ENCODE assay signal across 8 cellular contexts in the genomic region with DNA sequence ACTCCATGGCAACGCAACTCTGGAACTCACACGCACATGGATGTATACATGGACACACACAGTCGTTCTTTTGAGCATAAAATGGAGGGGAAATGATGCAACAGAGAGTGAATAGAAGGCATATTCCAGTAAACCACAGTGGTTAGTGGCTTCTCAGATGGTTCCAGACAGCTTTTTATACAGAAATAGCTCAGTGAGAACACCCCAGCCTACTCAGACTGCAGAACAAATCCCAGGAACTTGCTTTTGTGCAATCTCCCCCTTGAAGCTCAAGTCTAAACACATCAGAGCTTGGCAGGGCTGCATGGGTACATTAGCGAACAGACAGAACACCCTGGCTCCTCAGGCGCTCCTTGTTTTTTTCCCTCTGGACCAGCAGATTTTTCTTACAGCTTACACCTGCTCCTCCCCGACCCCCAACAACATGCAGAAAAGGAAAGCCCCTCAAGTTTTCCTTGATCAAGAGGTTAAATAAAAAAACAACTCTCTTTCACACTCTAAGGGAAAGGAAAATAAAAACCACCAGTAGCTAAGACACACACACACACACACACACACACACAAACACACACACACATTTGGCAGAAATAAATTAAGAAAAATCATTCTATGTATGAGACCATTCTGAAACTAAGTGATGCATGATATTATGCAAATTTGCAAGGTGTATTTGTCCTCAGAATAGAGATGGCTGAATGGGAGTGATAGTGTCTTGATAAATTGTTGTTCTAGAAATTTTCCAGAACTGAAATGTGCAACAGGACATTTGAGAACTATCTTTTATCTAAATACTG. TPM values are rescaled to one million over a fixed set of nuclear protein-coding genes. Genes with fewer than 3 reads are reported as not detected.
DNase-seq lines count a peak whose midpoint lies in the region; ATAC-seq and TF ChIP-seq lines count a peak whose summit lies in the region.

No MANE protein-coding gene starts in this region.

- H3F3A ChIP-seq in DOHH2 (ENCODE audit: control insufficient read depth, insufficient read depth): peaks cover 9% of the 10 kb centered on the region

- H3K79me2 ChIP-seq in DOHH2 (ENCODE audit: control insufficient read depth, low read length) (no peaks in the 10 kb centered on the region), mammary epithelial cell (ENCODE audit: insufficient read depth, low read length) (no peaks in the 10 kb centered on the region)

- TF ChIP-seq CTCF in DOHH2 (IDR thresholded peaks at IDR 0.05; ENCODE audit: low read depth, low read length, poor library complexity, severe bottlenecking): no peak
- no peak for TF ChIP-seq CTCF in mammary epithelial cell (conservative IDR thresholded peaks at IDR 0.05 in 1 of 2, IDR thresholded peaks at IDR 0.05 in 1 of 2; ENCODE audit: extremely low read depth in 1 of 2, insufficient read depth in 1 of 2, low read depth in 1 of 2, low read length in 2 of 2)

- H3K27me3 ChIP-seq in DOHH2 (ENCODE audit: control insufficient read depth, low read length) (no peaks in the 10 kb centered on the region), mammary epithelial cell (ENCODE audit: insufficient read depth, low read length) (no peaks in the 10 kb centered on the region)

- peaks cover 65% of the 10 kb centered on the region for H3K4me1 ChIP-seq in DOHH2 (ENCODE audit: control insufficient read depth, low read length)
- H3K4me1 ChIP-seq in mammary epithelial cell (ENCODE audit: insufficient read depth, low read length): peaks cover 51% of the 10 kb centered on the region

- H3K4me3 ChIP-seq in DOHH2 (ENCODE audit: low read length) (peak overlapping the region; percentile 66), mammary epithelial cell (replicated peaks in 1 of 3; ENCODE audit: insufficient read depth in 1 of 3, low read depth in 2 of 3, low read length in 3 of 3) (peak overlapping the region in 1 of 3 experiments; percentile 14)

- H3K4me3 Mint-ChIP-seq in naive B cell: peak overlapping the region; percentile 6 to 86 (median 36)

- dilution Hi-C loops in mammary epithelial cell (cut with HindIII; ENCODE audit: low sequenced_read_pairs): loop anchor here (5.0 kb wide), 1 partner anchor 36 kb away; no protein-coding TSS in a partner anchor

- CTCF ChIA-PET in mammary epithelial cell (lab: Charles Lee; ENCODE audit: low non-redundant PET): no interaction called here

- no peaks in the 10 kb centered on the region for H3K9me3 Mint-ChIP-seq in naive B cell

- WGBS in mammary epithelial cell (ENCODE audit: low coverage, missing lambda C conversion rate): 3% methylated on average over 6 of the region's 6 CpGs

- H3K36me3 ChIP-seq in DOHH2 (ENCODE audit: control insufficient read depth, low read length) (peaks cover 5% of the 10 kb centered on the region), mammary epithelial cell (ENCODE audit: insufficient read depth, low read length) (no peaks in the 10 kb centered on the region)

- ATAC-seq in naive B cell (ENCODE audit: low read depth in 2 of 2): peak; percentile 59 to 60
- no peak for ATAC-seq in GM18511 (IDR thresholded peaks at IDR 0.05; ENCODE audit: unreplicated experiment)

- BruUV-seq in mammary epithelial cell (replicated peaks; lab: Mats Ljungman, UMichigan): no TSS peak

- peak overlapping the region; percentile 37 for H3K9ac ChIP-seq in mammary epithelial cell (ENCODE audit: insufficient read depth, low read length)

- peaks cover 0 to 9% (median 7%) of the 10 kb centered on the region in 3 donors for H3K27me3 Mint-ChIP-seq in naive B cell

- H3K27ac ChIP-seq in DOHH2 (ENCODE audit: low read depth, low read length): peak overlapping the region; percentile 92
- H3K27ac ChIP-seq in mammary epithelial cell (ENCODE audit: insufficient read depth, low read depth, low read length): peak overlapping the region; percentile 71

- intact Hi-C loops in mammary epithelial cell (cut with micrococcal nuclease): loop anchor here (1.0 kb wide), 1 partner anchor 51 kb away; no protein-coding TSS in a partner anchor

- peaks cover 6% of the 10 kb centered on the region; the same call in 1 of the 2 replicates for H3K9me3 ChIP-seq in DOHH2 (ENCODE audit: control insufficient read depth, insufficient read depth, low read length)
- H3K9me3 ChIP-seq in mammary epithelial cell (replicated peaks; ENCODE audit: insufficient read depth, low read length): no peaks in the 10 kb centered on the region

- peak overlapping the region in 3 of 6 donors; percentile 26 to 93 (median 36) for H3K27ac Mint-ChIP-seq in naive B cell

- peaks cover 23 to 51% (median 26%) of the 10 kb centered on the region in 3 donors for H3K4me1 Mint-ChIP-seq in naive B cell

- H3K4me2 ChIP-seq in DOHH2 (ENCODE audit: low read length): peak overlapping the region; percentile 85
- peak overlapping the region; percentile 73 for H3K4me2 ChIP-seq in mammary epithelial cell (ENCODE audit: insufficient read depth, low read depth, low read length)

- peak overlapping the region; percentile 64 for H2AFZ ChIP-seq in mammary epithelial cell (ENCODE audit: low read depth, low read length)

- DNase-seq in NOMO-1 treated with dmso at 0.1 percent for 144 hours (lab: John Stamatoyannopoulos, UW; ENCODE audit: unreplicated experiment): peak; percentile 82
- DNase-seq in mammary epithelial cell: peak; percentile 93
- DNase-seq in naive B cell: peak; percentile 25
- DNase-seq in kidney tubule cell (ENCODE audit: low spot score): no peak
- DNase-seq in NCI-H82 (lab: John Stamatoyannopoulos, UW): no peak
- DNase-seq in NCI-H2081 (lab: John Stamatoyannopoulos, UW): no peak

- H4K20me1 ChIP-seq in DOHH2 (ENCODE audit: control insufficient read depth, insufficient read depth, low read depth, low read length) (no peaks in the 10 kb centered on the region), mammary epithelial cell (ENCODE audit: insufficient read depth, low read length) (no peaks in the 10 kb centered on the region)

- H3K36me3 Mint-ChIP-seq in naive B cell: no peaks in the 10 kb centered on the region

- in situ Hi-C loops in mammary epithelial cell (cut with MboI; ENCODE audit: low sequenced_read_pairs in 2 of 2): no loop called here

- H3K9me2 ChIP-seq in DOHH2 (replicated peaks; ENCODE audit: control insufficient read depth, low read length): no peaks in the 10 kb centered on the region

RNA-seq across cellular contexts. Expression of a gene that starts 51.2 kb away (rescaled TPM):
- total RNA-seq in mammary epithelial cell: 10 to 100 TPM; 26.7 to 44.4 TPM
- polyA plus RNA-seq in mammary epithelial cell (22.9 TPM), naive B cell (ENCODE audit: low read depth in 6 of 6) (1 to 10 TPM; 2.2 to 5.0 (median 3.3) TPM)
- 29.4 TPM for polyA minus RNA-seq in mammary epithelial cell

RNA-seq across cellular contexts. Expression of a gene that starts 51.5 kb away (rescaled TPM):
- 10 to 100 TPM; 12.0 to 28.0 TPM for total RNA-seq in mammary epithelial cell
- 10.7 TPM for polyA plus RNA-seq in mammary epithelial cell
- 8.8 TPM for polyA minus RNA-seq in mammary epithelial cell
- 10 to 100 TPM in 3 of 6 donors, 1 to 10 TPM in 3; 5.4 to 11.5 (median 9.8) TPM for polyA plus RNA-seq in naive B cell (ENCODE audit: low read depth in 6 of 6)

Comparison
In these comparisons a context has a peak if more than half of its experiments do, and no peak if none do; other contexts are left out.
1. DNase-seq: peak in NOMO-1 treated with dmso at 0.1 percent for 144 hours (single experiment), mammary epithelial cell (single experiment) and naive B cell (single experiment); none in kidney tubule cell (single experiment), NCI-H82 (single experiment) and NCI-H2081 (0 of 2).